ENCODE assay signal across 23 cellular contexts in the genomic region with DNA sequence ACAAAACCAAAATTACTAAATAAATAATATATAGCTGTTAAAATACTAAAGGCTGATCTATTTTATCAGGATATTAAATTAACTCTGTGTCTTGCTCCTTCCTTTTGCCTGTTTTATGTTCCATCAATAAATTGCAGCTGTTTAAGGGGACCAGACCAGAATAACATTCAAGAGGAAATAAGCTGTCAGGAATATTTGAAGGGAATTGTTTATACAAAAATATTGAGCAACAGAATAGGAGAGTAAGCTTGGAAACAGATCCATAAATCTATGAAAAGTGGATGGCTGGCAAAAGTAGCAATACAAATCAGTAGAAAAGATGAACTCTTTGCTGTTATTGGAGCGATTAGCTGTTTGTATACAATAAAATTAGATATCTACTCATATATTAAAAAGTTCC. TPM values are rescaled to one million over a fixed set of nuclear protein-coding genes. Genes with fewer than 3 reads are reported as not detected.
DNase-seq lines count a peak whose midpoint lies in the region; ATAC-seq and TF ChIP-seq lines count a peak whose summit lies in the region.
"Had no signal": no experiment of that assay in that cellular context is flagged by ENCODE, and none has a peak within 500 bp of the region (broad histone marks: within the 10 kb centered on the region; RNA-seq: fewer than 3 reads in every experiment).

No MANE protein-coding gene starts in this region.

- peaks cover 18% of the 10 kb centered on the region for H3K4me1 ChIP-seq in smooth muscle cell (ENCODE audit: low read depth)

- H3K4me1 Mint-ChIP-seq in MCF 10A (ENCODE audit: insufficient read depth, unreplicated experiment) = peaks cover 43% of the 10 kb centered on the region

- POLR2A ChIA-PET in MCF 10A (lab: Yijun Ruan, JAX) = interaction anchor here (1.2 to 3.1 kb wide), 3 partner anchors 8 to 39 kb away, joined by 3 to 14 read pairs (median 4); partner anchors contain the start of gene PLSCR1

- H3K36me3 ChIP-seq in smooth muscle cell (ENCODE audit: low read depth) = no peaks in the 10 kb centered on the region
- H3K36me3 ChIP-seq: lower lobe of right lung, pancreas, right lobe of liver, upper lobe of right lung had no signal

- H3F3A ChIP-seq in smooth muscle cell (ENCODE audit: low read depth) = peaks cover 8% of the 10 kb centered on the region

- H3K9ac ChIP-seq in smooth muscle cell (ENCODE audit: low read depth) = peak overlapping the region; percentile 8

- H3K4me3 ChIP-seq in fibroblast of the aortic adventitia (ENCODE audit: low read depth, low read length) (no peak overlapping the region), smooth muscle cell (no peak overlapping the region)
- H3K4me3 ChIP-seq: K562, lower lobe of right lung, pancreas, right lobe of liver, upper lobe of right lung had no signal

- H3K4me3 Mint-ChIP-seq in MCF 10A (ENCODE audit: unreplicated experiment) = no peak overlapping the region
- H3K4me3 Mint-ChIP-seq: stimulated activated naive CD8-positive, alpha-beta T cell treated with anti-CD3 and anti-CD28 coated beads, Interleukin-15, amount 100 ng/mL, for 72 hours had no signal

- H3K27ac ChIP-seq in smooth muscle cell (ENCODE audit: low read depth) = peak overlapping the region; percentile 92
- H3K27ac ChIP-seq: HL-60, lower lobe of right lung had no signal

- BruUV-seq in MCF 10A (replicated peaks; lab: Mats Ljungman, UMichigan) = no TSS peak

- H3K9me3 Mint-ChIP-seq in MCF 10A (ENCODE audit: unreplicated experiment) = no peaks in the 10 kb centered on the region
- H3K9me3 Mint-ChIP-seq: activated T-helper 2 cell treated with anti-CD3 and anti-CD28 coated beads, Interferon-gamma antibody, Interleukin-2, Interleukin-4, amounts not matched to agents 10 μg/mL and 5 μg/mL and 100 μg/mL, durations not matched to agents 14 hours and 24 hours and 36 hours had no signal

- H3K4me2 ChIP-seq in smooth muscle cell = no peak overlapping the region

- 97% methylated on average over 1 of the region's 1 CpG for WGBS in smooth muscle cell (ENCODE audit: low lambda C conversion rate)

- H3K27ac Mint-ChIP-seq in MCF 10A (ENCODE audit: low read depth, unreplicated experiment) = peak overlapping the region; percentile 94
- H3K27ac Mint-ChIP-seq: activated T-helper 2 cell treated with anti-CD3 and anti-CD28 coated beads, Interferon-gamma antibody, Interleukin-2, Interleukin-4, amounts not matched to agents 10 μg/mL and 5 μg/mL and 100 μg/mL, durations not matched to agents 14 hours and 24 hours and 36 hours; stimulated activated naive CD8-positive, alpha-beta T cell treated with anti-CD3 and anti-CD28 coated beads, Interleukin-15, amount 100 ng/mL, for 72 hours had no signal

- H2AFZ ChIP-seq in smooth muscle cell (ENCODE audit: low read depth) = no peak overlapping the region

- DNase-seq in HCEC 1CT = peak; percentile 44
- DNase-seq in MCF 10A (ENCODE audit: unreplicated experiment) = no peak
- DNase-seq in fibroblast of the aortic adventitia (ENCODE audit: low read depth) = peak; percentile 52
- DNase-seq in smooth muscle cell (lab: John Stamatoyannopoulos, UW; ENCODE audit: unreplicated experiment) = no peak
- no peak for DNase-seq in hippocampal formation (lab: John Stamatoyannopoulos, UW)
- DNase-seq in activated CD8-positive, alpha-beta memory T cell treated with anti-CD3 and anti-CD28 coated beads, Interleukin-2, amount 50 U/mL, for 48 hours = no peak
- DNase-seq: central memory CD4-positive, alpha-beta T cell; lower lobe of right lung; NCI-H2107; NCI-H524 treated with DMSO at 0.1 percent for 48 hours; pancreas; right lobe of liver; SIG-M5; stimulated activated naive CD8-positive, alpha-beta T cell treated with anti-CD3 and anti-CD28 coated beads, Interleukin-15, amount 100 ng/mL, for 72 hours; T-helper 2 cell; upper lobe of right lung had no signal

- no peaks in the 10 kb centered on the region for H3K79me2 ChIP-seq in smooth muscle cell (ENCODE audit: low read depth)

- CTCF ChIA-PET in MCF 10A (lab: Yijun Ruan, JAX) = interaction anchor here (1.0 kb wide), 1 partner anchor 197 kb away, joined by 3 read pairs; no protein-coding TSS in a partner anchor

- no peaks in the 10 kb centered on the region for H3K9me3 ChIP-seq in smooth muscle cell (replicated peaks; ENCODE audit: low read depth)
- H3K9me3 ChIP-seq: lower lobe of right lung, pancreas, right lobe of liver, upper lobe of right lung had no signal

- intact Hi-C loops in MCF 10A (cut with micrococcal nuclease) = no loop called here

- H3K27me3 Mint-ChIP-seq in MCF 10A (ENCODE audit: insufficient read depth, unreplicated experiment) = no peaks in the 10 kb centered on the region
- H3K27me3 Mint-ChIP-seq: stimulated activated naive CD8-positive, alpha-beta T cell treated with anti-CD3 and anti-CD28 coated beads, Interleukin-15, amount 100 ng/mL, for 72 hours had no signal

- ATAC-seq in HG02973 (IDR thresholded peaks at IDR 0.05; ENCODE audit: unreplicated experiment) = no peak
- ATAC-seq: K562; lower lobe of right lung; pancreas; right lobe of liver; stimulated activated naive CD8-positive, alpha-beta T cell treated with anti-CD3 and anti-CD28 coated beads, Interleukin-15, amount 100 ng/mL, for 72 hours; upper lobe of right lung had no signal

- H3K36me3 Mint-ChIP-seq in MCF 10A (ENCODE audit: insufficient read depth, unreplicated experiment) = peaks cover 11% of the 10 kb centered on the region

- H3K27me3 ChIP-seq in smooth muscle cell (ENCODE audit: low read depth) = no peaks in the 10 kb centered on the region
- H3K27me3 ChIP-seq: pancreas, right lobe of liver, upper lobe of right lung had no signal

- H4K20me1 ChIP-seq in smooth muscle cell (ENCODE audit: low read depth) = no peaks in the 10 kb centered on the region

- TF ChIP-seq CTCF in MCF 10A (IDR thresholded peaks at IDR 0.05; ENCODE audit: unreplicated experiment) (no peak), fibroblast of the aortic adventitia (IDR thresholded peaks at IDR 0.05; ENCODE audit: insufficient read depth, low read length) (no peak), smooth muscle cell (IDR thresholded peaks at IDR 0.05; ENCODE audit: borderline replicate concordance, insufficient read depth, poor library complexity, severe bottlenecking) (no peak)

RNA-seq across cellular contexts. Expression of gene PLSCR2, which starts 36.1 kb away (rescaled TPM):
- total RNA-seq in MCF 10A (2022) (not detected in 2 replicates), fibroblast of the aortic adventitia (ENCODE audit: low replicate concordance) (not detected in 2 replicates), smooth muscle cell (0.58 TPM in 1 of 2 replicates, not detected in the other)
- not detected in 2 replicates for polyA plus RNA-seq in smooth muscle cell
- total RNA-seq: activated CD8-positive, alpha-beta memory T cell treated with anti-CD3 and anti-CD28 coated beads for 36 hours; activated T-helper 2 cell treated with anti-CD3 and anti-CD28 coated beads, Interferon-gamma antibody, Interleukin-2, Interleukin-4, amounts not matched to agents 10 μg/mL and 5 μg/mL and 100 μg/mL, durations not matched to agents 14 hours and 24 hours and 36 hours; H4; myocyte; right lobe of liver; upper lobe of right lung had no signal

RNA-seq across cellular contexts. Expression of gene PLSCR1, which starts 38.9 kb away (rescaled TPM):
- 62.8 and 79.2 TPM in 2 replicates for total RNA-seq in MCF 10A (2022)
- 97.4 and 173 TPM in 2 replicates for total RNA-seq in fibroblast of the aortic adventitia (ENCODE audit: low replicate concordance)
- 36.7 and 58.4 TPM in 2 replicates for total RNA-seq in smooth muscle cell
- 21.6 and 21.8 TPM in 2 replicates for polyA plus RNA-seq in smooth muscle cell

Comparison
In these comparisons a context has a peak if more than half of its experiments do, and no peak if none do; other contexts are left out.
1. DNase-seq: peak in HCEC 1CT (single experiment) and fibroblast of the aortic adventitia (single experiment); none in MCF 10A (single experiment), smooth muscle cell (single experiment), hippocampal formation (0 of 2) and activated CD8-positive, alpha-beta memory T cell treated with anti-CD3 and anti-CD28 coated beads, Interleukin-2, amount 50 U/mL, for 48 hours (single experiment).